Comparison of ENCODE assay signal across 1 cellular context in genomic region chrX:41333994-41334865, GRCh38.
TF ChIP-seq lines count a peak whose summit lies in the region.

DDX3X (plus strand) TSS chrX:41334162; CDS start chrX:41334253, 91 bp downstream.

TF ChIP-seq in HepG2, 621 proteins besides CTCF, POLR2A, EP300 and RAD21 (continued from another document and continues in another):
- no peak for TF ChIP-seq SKIL (CRISPR knock-in tag; IDR thresholded peaks at IDR 0.05; ENCODE audit: borderline replicate concordance)
- TF ChIP-seq ZNF841 (CRISPR knock-in tag; IDR thresholded peaks at IDR 0.05; ENCODE audit: borderline replicate concordance) = no peak
- no peak for TF ChIP-seq NFE2L2 (IDR thresholded peaks at IDR 0.05; ENCODE audit: low read length)
- TF ChIP-seq STAG1 (CRISPR knock-in tag; IDR thresholded peaks at IDR 0.05) = no peak
- no peak for TF ChIP-seq ZNF576 (CRISPR knock-in tag; IDR thresholded peaks at IDR 0.05)
- TF ChIP-seq, protein P1, sequence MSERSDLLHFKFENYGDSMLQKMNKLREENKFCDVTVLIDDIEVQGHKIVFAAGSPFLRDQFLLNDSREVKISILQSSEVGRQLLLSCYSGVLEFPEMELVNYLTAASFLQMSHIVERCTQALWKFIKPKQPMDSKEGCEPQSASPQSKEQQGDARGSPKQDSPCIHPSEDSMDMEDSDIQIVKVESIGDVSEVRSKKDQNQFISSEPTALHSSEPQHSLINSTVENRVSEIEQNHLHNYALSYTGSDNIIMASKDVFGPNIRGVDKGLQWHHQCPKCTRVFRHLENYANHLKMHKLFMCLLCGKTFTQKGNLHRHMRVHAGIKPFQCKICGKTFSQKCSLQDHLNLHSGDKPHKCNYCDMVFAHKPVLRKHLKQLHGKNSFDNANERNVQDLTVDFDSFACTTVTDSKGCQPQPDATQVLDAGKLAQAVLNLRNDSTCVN (CRISPR knock-in tag; IDR thresholded peaks at IDR 0.05; ENCODE audit: borderline replicate concordance) = no peak
- no peak for TF ChIP-seq ESRRA (CRISPR knock-in tag; IDR thresholded peaks at IDR 0.05; ENCODE audit: low read depth)
- peak; percentile 36; the same call in 1 of the 2 replicates for TF ChIP-seq ARNT2 (CRISPR knock-in tag; IDR thresholded peaks at IDR 0.05; ENCODE audit: low read depth)
- TF ChIP-seq ZMYM4 (CRISPR knock-in tag; IDR thresholded peaks at IDR 0.05) = 0 out of 2 replicates have a peak, but pooled peaks have one; percentile 12
- no peak; the same call in 1 of the 2 replicates for TF ChIP-seq ZFP37 (CRISPR knock-in tag; IDR thresholded peaks at IDR 0.05; ENCODE audit: borderline replicate concordance)
- no peak for TF ChIP-seq MAFF (IDR thresholded peaks at IDR 0.05; ENCODE audit: low read depth, low read length)
- TF ChIP-seq PITX1 (CRISPR knock-in tag; IDR thresholded peaks at IDR 0.05) = no peak
- no peak for TF ChIP-seq NKX3-1 (CRISPR knock-in tag; IDR thresholded peaks at IDR 0.05)
- TF ChIP-seq ZNF296 (CRISPR knock-in tag; conservative IDR thresholded peaks at IDR 0.05) = no peak
- TF ChIP-seq, protein P2, sequence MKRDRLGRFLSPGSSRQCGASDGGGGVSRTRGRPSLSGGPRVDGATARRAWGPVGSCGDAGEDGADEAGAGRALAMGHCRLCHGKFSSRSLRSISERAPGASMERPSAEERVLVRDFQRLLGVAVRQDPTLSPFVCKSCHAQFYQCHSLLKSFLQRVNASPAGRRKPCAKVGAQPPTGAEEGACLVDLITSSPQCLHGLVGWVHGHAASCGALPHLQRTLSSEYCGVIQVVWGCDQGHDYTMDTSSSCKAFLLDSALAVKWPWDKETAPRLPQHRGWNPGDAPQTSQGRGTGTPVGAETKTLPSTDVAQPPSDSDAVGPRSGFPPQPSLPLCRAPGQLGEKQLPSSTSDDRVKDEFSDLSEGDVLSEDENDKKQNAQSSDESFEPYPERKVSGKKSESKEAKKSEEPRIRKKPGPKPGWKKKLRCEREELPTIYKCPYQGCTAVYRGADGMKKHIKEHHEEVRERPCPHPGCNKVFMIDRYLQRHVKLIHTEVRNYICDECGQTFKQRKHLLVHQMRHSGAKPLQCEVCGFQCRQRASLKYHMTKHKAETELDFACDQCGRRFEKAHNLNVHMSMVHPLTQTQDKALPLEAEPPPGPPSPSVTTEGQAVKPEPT (CRISPR knock-in tag; IDR thresholded peaks at IDR 0.05; ENCODE audit: low read depth) = no peak
- TF ChIP-seq ZNF30 (CRISPR knock-in tag; IDR thresholded peaks at IDR 0.05) = no peak
- TF ChIP-seq ZNF572 (CRISPR knock-in tag; IDR thresholded peaks at IDR 0.05) = no peak
- TF ChIP-seq ZNF816 (CRISPR knock-in tag; IDR thresholded peaks at IDR 0.05; ENCODE audit: borderline replicate concordance) = 0 out of 2 replicates have a peak, but pooled peaks have one; percentile 27
- TF ChIP-seq, protein P3, sequence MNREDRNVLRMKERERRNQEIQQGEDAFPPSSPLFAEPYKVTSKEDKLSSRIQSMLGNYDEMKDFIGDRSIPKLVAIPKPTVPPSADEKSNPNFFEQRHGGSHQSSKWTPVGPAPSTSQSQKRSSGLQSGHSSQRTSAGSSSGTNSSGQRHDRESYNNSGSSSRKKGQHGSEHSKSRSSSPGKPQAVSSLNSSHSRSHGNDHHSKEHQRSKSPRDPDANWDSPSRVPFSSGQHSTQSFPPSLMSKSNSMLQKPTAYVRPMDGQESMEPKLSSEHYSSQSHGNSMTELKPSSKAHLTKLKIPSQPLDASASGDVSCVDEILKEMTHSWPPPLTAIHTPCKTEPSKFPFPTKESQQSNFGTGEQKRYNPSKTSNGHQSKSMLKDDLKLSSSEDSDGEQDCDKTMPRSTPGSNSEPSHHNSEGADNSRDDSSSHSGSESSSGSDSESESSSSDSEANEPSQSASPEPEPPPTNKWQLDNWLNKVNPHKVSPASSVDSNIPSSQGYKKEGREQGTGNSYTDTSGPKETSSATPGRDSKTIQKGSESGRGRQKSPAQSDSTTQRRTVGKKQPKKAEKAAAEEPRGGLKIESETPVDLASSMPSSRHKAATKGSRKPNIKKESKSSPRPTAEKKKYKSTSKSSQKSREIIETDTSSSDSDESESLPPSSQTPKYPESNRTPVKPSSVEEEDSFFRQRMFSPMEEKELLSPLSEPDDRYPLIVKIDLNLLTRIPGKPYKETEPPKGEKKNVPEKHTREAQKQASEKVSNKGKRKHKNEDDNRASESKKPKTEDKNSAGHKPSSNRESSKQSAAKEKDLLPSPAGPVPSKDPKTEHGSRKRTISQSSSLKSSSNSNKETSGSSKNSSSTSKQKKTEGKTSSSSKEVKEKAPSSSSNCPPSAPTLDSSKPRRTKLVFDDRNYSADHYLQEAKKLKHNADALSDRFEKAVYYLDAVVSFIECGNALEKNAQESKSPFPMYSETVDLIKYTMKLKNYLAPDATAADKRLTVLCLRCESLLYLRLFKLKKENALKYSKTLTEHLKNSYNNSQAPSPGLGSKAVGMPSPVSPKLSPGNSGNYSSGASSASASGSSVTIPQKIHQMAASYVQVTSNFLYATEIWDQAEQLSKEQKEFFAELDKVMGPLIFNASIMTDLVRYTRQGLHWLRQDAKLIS (CRISPR knock-in tag; IDR thresholded peaks at IDR 0.05) = peak; percentile 52; the same call in 1 of the 2 replicates
- no peak for TF ChIP-seq ZNF331 (CRISPR knock-in tag; IDR thresholded peaks at IDR 0.05)
- TF ChIP-seq KAT7 (CRISPR knock-in tag; IDR thresholded peaks at IDR 0.05; ENCODE audit: borderline replicate concordance) = peak; percentile 56; the same call in 1 of the 2 replicates
- no peak for TF ChIP-seq ZMYM2 (CRISPR knock-in tag; IDR thresholded peaks at IDR 0.05)
- TF ChIP-seq EZH2 (conservative IDR thresholded peaks at IDR 0.05; ENCODE audit: low read depth, low read length) = no peak
- TF ChIP-seq ZNF720 (CRISPR knock-in tag; IDR thresholded peaks at IDR 0.05) = no peak
- no peak for TF ChIP-seq SIX4 (CRISPR knock-in tag; IDR thresholded peaks at IDR 0.05)
- no peak; the same call in 1 of the 2 replicates for TF ChIP-seq ZNF569 (CRISPR knock-in tag; IDR thresholded peaks at IDR 0.05; ENCODE audit: borderline replicate concordance)
- TF ChIP-seq SALL1 (CRISPR knock-in tag; IDR thresholded peaks at IDR 0.05) = peak; percentile 10; the same call in 1 of the 2 replicates
- TF ChIP-seq PCBP1 (IDR thresholded peaks at IDR 0.05; ENCODE audit: borderline replicate concordance, low read depth, low read length) = no peak
- TF ChIP-seq RFX1 (IDR thresholded peaks at IDR 0.05) = no peak
- TF ChIP-seq KDM5B (CRISPR knock-in tag; IDR thresholded peaks at IDR 0.05; ENCODE audit: borderline replicate concordance) = no peak; the same call in 1 of the 2 replicates
- no peak for TF ChIP-seq ZNF646 (CRISPR knock-in tag; IDR thresholded peaks at IDR 0.05)
- TF ChIP-seq, protein P4, sequence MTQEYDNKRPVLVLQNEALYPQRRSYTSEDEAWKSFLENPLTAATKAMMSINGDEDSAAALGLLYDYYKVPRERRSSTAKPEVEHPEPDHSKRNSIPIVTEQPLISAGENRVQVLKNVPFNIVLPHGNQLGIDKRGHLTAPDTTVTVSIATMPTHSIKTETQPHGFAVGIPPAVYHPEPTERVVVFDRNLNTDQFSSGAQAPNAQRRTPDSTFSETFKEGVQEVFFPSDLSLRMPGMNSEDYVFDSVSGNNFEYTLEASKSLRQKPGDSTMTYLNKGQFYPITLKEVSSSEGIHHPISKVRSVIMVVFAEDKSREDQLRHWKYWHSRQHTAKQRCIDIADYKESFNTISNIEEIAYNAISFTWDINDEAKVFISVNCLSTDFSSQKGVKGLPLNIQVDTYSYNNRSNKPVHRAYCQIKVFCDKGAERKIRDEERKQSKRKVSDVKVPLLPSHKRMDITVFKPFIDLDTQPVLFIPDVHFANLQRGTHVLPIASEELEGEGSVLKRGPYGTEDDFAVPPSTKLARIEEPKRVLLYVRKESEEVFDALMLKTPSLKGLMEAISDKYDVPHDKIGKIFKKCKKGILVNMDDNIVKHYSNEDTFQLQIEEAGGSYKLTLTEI (CRISPR knock-in tag; conservative IDR thresholded peaks at IDR 0.05) = no peak
- TF ChIP-seq CBX1 (IDR thresholded peaks at IDR 0.05; ENCODE audit: low read depth) = no peak
- TF ChIP-seq, protein P5, sequence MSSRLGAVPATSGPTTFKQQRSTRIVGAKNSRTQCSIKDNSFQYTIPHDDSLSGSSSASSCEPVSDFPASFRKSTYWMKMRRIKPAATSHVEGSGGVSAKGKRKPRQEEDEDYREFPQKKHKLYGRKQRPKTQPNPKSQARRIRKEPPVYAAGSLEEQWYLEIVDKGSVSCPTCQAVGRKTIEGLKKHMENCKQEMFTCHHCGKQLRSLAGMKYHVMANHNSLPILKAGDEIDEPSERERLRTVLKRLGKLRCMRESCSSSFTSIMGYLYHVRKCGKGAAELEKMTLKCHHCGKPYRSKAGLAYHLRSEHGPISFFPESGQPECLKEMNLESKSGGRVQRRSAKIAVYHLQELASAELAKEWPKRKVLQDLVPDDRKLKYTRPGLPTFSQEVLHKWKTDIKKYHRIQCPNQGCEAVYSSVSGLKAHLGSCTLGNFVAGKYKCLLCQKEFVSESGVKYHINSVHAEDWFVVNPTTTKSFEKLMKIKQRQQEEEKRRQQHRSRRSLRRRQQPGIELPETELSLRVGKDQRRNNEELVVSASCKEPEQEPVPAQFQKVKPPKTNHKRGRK (CRISPR knock-in tag; IDR thresholded peaks at IDR 0.05) = no peak
- TF ChIP-seq JUNB (CRISPR knock-in tag; IDR thresholded peaks at IDR 0.05; ENCODE audit: borderline replicate concordance) = 0 out of 2 replicates have a peak, but pooled peaks have one; percentile 12
- TF ChIP-seq HOXA7 (CRISPR knock-in tag; IDR thresholded peaks at IDR 0.05) = no peak
- TF ChIP-seq NFYB (CRISPR knock-in tag; IDR thresholded peaks at IDR 0.05) = no peak
- no peak for TF ChIP-seq ZNF143 (CRISPR knock-in tag; IDR thresholded peaks at IDR 0.05)
- no peak for TF ChIP-seq TCF7L2 (IDR thresholded peaks at IDR 0.05; ENCODE audit: low read depth, low read length)
- no peak; the same call in 1 of the 2 replicates for TF ChIP-seq ZBTB7A (CRISPR knock-in tag; IDR thresholded peaks at IDR 0.05)
- TF ChIP-seq JUN (CRISPR knock-in tag; IDR thresholded peaks at IDR 0.05) = no peak
- no peak for TF ChIP-seq ZBTB25 (CRISPR knock-in tag; IDR thresholded peaks at IDR 0.05)
- TF ChIP-seq HIVEP1 (CRISPR knock-in tag; IDR thresholded peaks at IDR 0.05) = no peak
- TF ChIP-seq ZFP90 (CRISPR knock-in tag; IDR thresholded peaks at IDR 0.05; ENCODE audit: borderline replicate concordance) = no peak
- no peak for TF ChIP-seq FOXK1 (CRISPR knock-in tag; IDR thresholded peaks at IDR 0.05; ENCODE audit: borderline replicate concordance, low read depth)
